21 cellular contexts compared by ENCODE assay signal in the genomic region with DNA sequence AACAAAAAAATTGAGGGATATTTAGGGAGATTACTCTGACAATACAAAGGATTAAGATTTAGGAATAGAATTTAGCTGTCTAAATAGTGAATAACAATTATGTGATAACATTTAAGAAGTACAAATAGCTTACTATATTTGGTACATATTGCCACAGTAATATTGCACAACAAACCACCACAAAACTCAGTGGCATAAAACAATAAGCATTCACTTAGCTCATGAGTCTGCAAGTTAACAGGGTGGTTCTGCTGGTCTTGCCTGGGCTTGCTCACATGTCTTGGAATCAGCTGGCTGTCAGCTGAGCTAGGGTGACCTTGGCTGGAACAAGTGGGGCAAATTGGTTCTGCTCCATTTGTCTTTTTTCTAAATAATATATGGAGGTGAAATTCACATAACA.
DNase-seq lines count a peak whose midpoint lies in the region; ATAC-seq and TF ChIP-seq lines count a peak whose summit lies in the region.
"Had no signal": no experiment of that assay in that cellular context is flagged by ENCODE, and none has a peak within 500 bp of the region (broad histone marks: within the 10 kb centered on the region; RNA-seq: fewer than 3 reads in every experiment).

No MANE protein-coding gene starts in this region.

- no peak for ATAC-seq in GM21619 (IDR thresholded peaks at IDR 0.05; ENCODE audit: unreplicated experiment)
- no peak for ATAC-seq in HG02610 (IDR thresholded peaks at IDR 0.05; ENCODE audit: unreplicated experiment)
- ATAC-seq in HG03342 (IDR thresholded peaks at IDR 0.05; ENCODE audit: unreplicated experiment): no peak
- ATAC-seq: activated CD8-positive, alpha-beta T cell treated with anti-CD3 and anti-CD28 coated beads, Interleukin-2, amount 10 ng/mL, durations not matched to agents 7 days and 5 days; activated T-cell treated with anti-CD3 and anti-CD28 coated beads, Interleukin-2, amount 50 U/mL, for 4 hours; heart right ventricle; natural killer cell treated with Interleukin-12 subunit alpha and Interleukin-12 subunit beta and Interleukin-15 and Interleukin-18, amount 100 ng/mL, for 72 hours had no signal

- no peak overlapping the region for H3K23ac ChIP-seq in mesenchymal stem cell (ENCODE audit: low read length in 2 of 2)

- no peak overlapping the region for H2BK120ac ChIP-seq in mesenchymal stem cell (ENCODE audit: low read depth, low read length)

- TF ChIP-seq CTCF in choroid plexus epithelial cell (conservative IDR thresholded peaks at IDR 0.05; ENCODE audit: low read depth, low read length): no peak

- H2AFZ ChIP-seq in mesenchymal stem cell (ENCODE audit: low read depth, low read length): no peak overlapping the region
- H2AFZ ChIP-seq: parathyroid adenoma had no signal

- no peak overlapping the region for H3K18ac ChIP-seq in mesenchymal stem cell (ENCODE audit: low read depth in 1 of 2, low read length in 2 of 2)

- no peak overlapping the region for H4K91ac ChIP-seq in mesenchymal stem cell (ENCODE audit: low read length)

- H2BK5ac ChIP-seq in mesenchymal stem cell (ENCODE audit: low read depth, low read length, poor library complexity, severe bottlenecking): no peak overlapping the region

- H3K4me1 ChIP-seq in mesenchymal stem cell (ENCODE audit: control insufficient read depth, insufficient read depth, low read depth, low read length): no peaks in the 10 kb centered on the region
- H3K4me1 ChIP-seq: heart right ventricle, parathyroid adenoma, SJCRH30 had no signal

- H2BK15ac ChIP-seq in mesenchymal stem cell (ENCODE audit: low read depth, poor library complexity, severe bottlenecking): no peak overlapping the region

- H3K14ac ChIP-seq in mesenchymal stem cell (ENCODE audit: low read length in 2 of 2): no peak overlapping the region

- no peaks in the 10 kb centered on the region for H3K36me3 ChIP-seq in mesenchymal stem cell (ENCODE audit: control insufficient read depth in 1 of 2, insufficient read depth in 2 of 2, low read depth in 1 of 2, low read length in 2 of 2)
- H3K36me3 ChIP-seq: heart right ventricle, SJCRH30 had no signal

- H3K79me1 ChIP-seq in mesenchymal stem cell (replicated peaks; ENCODE audit: low read length, poor library complexity, severe bottlenecking): no peaks in the 10 kb centered on the region

- H2BK12ac ChIP-seq in mesenchymal stem cell (ENCODE audit: low read length in 2 of 2): no peak overlapping the region

- H2AK5ac ChIP-seq in mesenchymal stem cell (ENCODE audit: low read length, severe bottlenecking): no peak overlapping the region

- peak overlapping the region; percentile 25 for H3K9ac ChIP-seq in mesenchymal stem cell (ENCODE audit: low read length)
- H3K9ac ChIP-seq: parathyroid adenoma had no signal

- no peaks in the 10 kb centered on the region for H3K9me3 ChIP-seq in mesenchymal stem cell (ENCODE audit: control insufficient read depth, low read length)
- H3K9me3 ChIP-seq: heart right ventricle, SJCRH30 had no signal

- no peaks in the 10 kb centered on the region for H3K27me3 ChIP-seq in mesenchymal stem cell (ENCODE audit: control insufficient read depth in 1 of 2, insufficient read depth in 1 of 2, low read length in 2 of 2)
- H3K27me3 ChIP-seq: heart right ventricle, SJCRH30 had no signal

- no peak overlapping the region for H4K8ac ChIP-seq in mesenchymal stem cell (ENCODE audit: low read length)

- DNase-seq in HCEC 1CT: peak; percentile 2
- DNase-seq in NOMO-1 treated with dmso at 0.1 percent for 144 hours (lab: John Stamatoyannopoulos, UW; ENCODE audit: unreplicated experiment): peak; percentile 19
- peak; percentile 21 for DNase-seq in choroid plexus epithelial cell (ENCODE audit: low read depth)
- no peak for DNase-seq in mesenchymal stem cell
- DNase-seq in RPMI8226: no peak
- DNase-seq: activated CD4-positive, CD25-positive, alpha-beta regulatory T cell; activated CD8-positive, alpha-beta T cell treated with anti-CD3 and anti-CD28 coated beads, Interleukin-2, amount 10 ng/mL, durations not matched to agents 7 days and 5 days; activated T-cell treated with anti-CD3 and anti-CD28 coated beads, Interleukin-2, amount 50 U/mL, for 4 hours; AML-193; EL; heart right ventricle; HFFc6; NCI-H187 treated with DMSO at 0.1 percent for 48 hours; NCI-H510A treated with DMSO at 0.1 percent for 48 hours; SJCRH30; stimulated activated CD4-positive, alpha-beta T cell treated with anti-CD3 and anti-CD28 coated beads, Interleukin-4, amount 100 ng/mL, for 1 hour had no signal

- no peak overlapping the region for H3K27ac ChIP-seq in mesenchymal stem cell (ENCODE audit: low read length, poor library complexity, severe bottlenecking)
- H3K27ac ChIP-seq: heart right ventricle, parathyroid adenoma, SJCRH30 had no signal

- no peak overlapping the region for H3K4me2 ChIP-seq in mesenchymal stem cell (ENCODE audit: low read length, poor library complexity, severe bottlenecking)

- no peak overlapping the region for H3K4ac ChIP-seq in mesenchymal stem cell (ENCODE audit: low read depth in 1 of 2, low read length in 2 of 2)

- H3K4me3 ChIP-seq in choroid plexus epithelial cell (ENCODE audit: low read depth, low read length) (no peak overlapping the region), mesenchymal stem cell (ENCODE audit: insufficient read depth in 1 of 2, low read depth in 1 of 2, low read length in 2 of 2) (no peak overlapping the region)
- H3K4me3 ChIP-seq: heart right ventricle, SJCRH30 had no signal

Comparison
In these comparisons a context has a peak if more than half of its experiments do, and no peak if none do; other contexts are left out.
1. DNase-seq: peak in HCEC 1CT (single experiment), NOMO-1 treated with dmso at 0.1 percent for 144 hours (single experiment) and choroid plexus epithelial cell (single experiment); none in mesenchymal stem cell (single experiment) and RPMI8226 (single experiment).